In genomic region chr21:46515109-46515508, GRCh38 we compare ENCODE assay signal across 8 cellular contexts. TPM values are rescaled to one million over a fixed set of nuclear protein-coding genes. Genes with fewer than 3 reads are reported as not detected.
A peak's percentile ranks its signal among the peaks of the same experiment; 100 is the strongest.
DNase-seq lines count a peak whose midpoint lies in the region; TF ChIP-seq lines count a peak whose summit lies in the region.

No MANE protein-coding gene starts in this region.

- H3K27me3 ChIP-seq in Karpas-422 (ENCODE audit: low read length) (no peaks in the 10 kb centered on the region), cardiac muscle cell (no peaks in the 10 kb centered on the region), spleen (replicated peaks in 1 of 7) (no peaks in the 10 kb centered on the region)

- no peaks in the 10 kb centered on the region for H3K9me2 ChIP-seq in Karpas-422 (replicated peaks; ENCODE audit: insufficient read depth, low read length)

- H3K4me1 ChIP-seq in Karpas-422 (ENCODE audit: low read length), result peaks cover 20% of the 10 kb centered on the region
- H3K4me1 ChIP-seq in cardiac muscle cell (ENCODE audit: low read depth), result peaks cover 10% of the 10 kb centered on the region
- H3K4me1 ChIP-seq in spleen, result peaks cover 7 to 17% (median 15%) of the 10 kb centered on the region in 6 donors

- DNase-seq in Karpas-422 (peak; percentile 73), cardiac muscle cell (ENCODE audit: low read depth in 1 of 2, low spot score in 1 of 2) (peak; percentile 16 to 63), spleen (no peak), GM13976 (ENCODE audit: low spot score) (no peak)
- no peak for DNase-seq in activated CD4-positive, alpha-beta memory T cell treated with anti-CD3 and anti-CD28 coated beads, Interleukin-2, amount 10 ng/mL, durations not matched to agents 7 days and 5 days
- no peak for DNase-seq in activated CD8-positive, alpha-beta memory T cell treated with anti-CD3 and anti-CD28 coated beads, Interleukin-2, amount 50 U/mL, for 48 hours
- no peak for DNase-seq in activated CD4-positive, alpha-beta T cell treated with anti-CD3 and anti-CD28 coated beads for 1 hour
- no peak for DNase-seq in activated CD4-positive, alpha-beta T cell treated with anti-CD3 and anti-CD28 coated beads for 4 hours

- H3K36me3 ChIP-seq in Karpas-422 (ENCODE audit: insufficient read depth, low read length) (peaks cover 21% of the 10 kb centered on the region), cardiac muscle cell (peaks cover 14% of the 10 kb centered on the region), spleen (peaks cover 0 to 70% (median 39%) of the 10 kb centered on the region in 6 donors)

- H3K4me2 ChIP-seq in Karpas-422 (ENCODE audit: low read depth, low read length, poor library complexity, severe bottlenecking), result peak overlapping the region; percentile 63

- H3K27ac ChIP-seq in Karpas-422 (ENCODE audit: low read length), result peak overlapping the region; percentile 74
- H3K27ac ChIP-seq in cardiac muscle cell, result peak overlapping the region; percentile 38
- H3K27ac ChIP-seq in spleen, result peak overlapping the region in 6 of 8 donors; percentile 7 to 49 (median 36)

- intact Hi-C loops in spleen (cut with DNase I; ENCODE audit: low total_unique reads), result no loop called here

- H2AFZ ChIP-seq in Karpas-422 (ENCODE audit: low read length), result 0 out of 2 replicates have a peak overlapping the region, but pooled peaks have one; percentile 30

- H3K36me3 Mint-ChIP-seq in activated CD4-positive, alpha-beta memory T cell treated with anti-CD3 and anti-CD28 coated beads, Interleukin-2, amount 10 ng/mL, durations not matched to agents 7 days and 5 days (ENCODE audit: low read depth), result peaks cover 67% of the 10 kb centered on the region

- no peak for TF ChIP-seq CTCF in cardiac muscle cell (IDR thresholded peaks at IDR 0.05; ENCODE audit: low read depth, low read length)
- TF ChIP-seq CTCF in spleen (IDR thresholded peaks at IDR 0.05 in 8 of 11, conservative IDR thresholded peaks at IDR 0.05 in 3 of 11), result no peak
- no peak for TF ChIP-seq CTCF in GM13976 (IDR thresholded peaks at IDR 0.05; ENCODE audit: borderline replicate concordance, control extremely low read depth, extremely low read depth, insufficient read depth, missing control alignments)

- H3K27me3 Mint-ChIP-seq in activated CD4-positive, alpha-beta memory T cell treated with anti-CD3 and anti-CD28 coated beads, Interleukin-2, amount 10 ng/mL, durations not matched to agents 7 days and 5 days, result no peaks in the 10 kb centered on the region

- CTCF ChIA-PET in activated CD4-positive, alpha-beta memory T cell treated with anti-CD3 and anti-CD28 coated beads, Interleukin-2, amount 10 ng/mL, durations not matched to agents 7 days and 5 days (lab: Charles Lee), result interaction anchor here (1.0 kb wide), 1 partner anchor 11 kb away, joined by 3 read pairs; no protein-coding TSS in a partner anchor

- H3K27ac Mint-ChIP-seq in activated CD4-positive, alpha-beta memory T cell treated with anti-CD3 and anti-CD28 coated beads, Interleukin-2, amount 10 ng/mL, durations not matched to agents 7 days and 5 days, result peak overlapping the region; percentile 52

- no peaks in the 10 kb centered on the region for H3K9me3 ChIP-seq in Karpas-422 (ENCODE audit: low read length)
- no peaks in the 10 kb centered on the region for H3K9me3 ChIP-seq in cardiac muscle cell (ENCODE audit: low read depth)
- no peaks in the 10 kb centered on the region for H3K9me3 ChIP-seq in spleen

- peak overlapping the region; percentile 6 for H3K9ac ChIP-seq in Karpas-422 (ENCODE audit: low read length)

- H3K4me1 Mint-ChIP-seq in activated CD4-positive, alpha-beta memory T cell treated with anti-CD3 and anti-CD28 coated beads, Interleukin-2, amount 10 ng/mL, durations not matched to agents 7 days and 5 days, result peaks cover 17% of the 10 kb centered on the region

- H3K9me3 Mint-ChIP-seq in activated CD4-positive, alpha-beta memory T cell treated with anti-CD3 and anti-CD28 coated beads, Interleukin-2, amount 10 ng/mL, durations not matched to agents 7 days and 5 days, result no peaks in the 10 kb centered on the region

- H3K4me3 ChIP-seq in Karpas-422 (ENCODE audit: low read length) (peak overlapping the region; percentile 6; the same call in 1 of the 2 replicates), cardiac muscle cell (no peak overlapping the region), spleen (no peak overlapping the region)

- WGBS in spleen, 5 donors, result 16 to 30% (median 24%) methylated on average over 2 of the region's 2 CpGs

- H3K4me3 Mint-ChIP-seq in activated CD4-positive, alpha-beta memory T cell treated with anti-CD3 and anti-CD28 coated beads, Interleukin-2, amount 10 ng/mL, durations not matched to agents 7 days and 5 days, result no peak overlapping the region

- TF ChIP-seq POLR2A in spleen (IDR thresholded peaks at IDR 0.05), result no peak

- POLR2A ChIA-PET in activated CD4-positive, alpha-beta memory T cell treated with anti-CD3 and anti-CD28 coated beads, Interleukin-2, amount 10 ng/mL, durations not matched to agents 7 days and 5 days (lab: Charles Lee), result interaction anchor here (1.2 to 1.4 kb wide), 2 partner anchors 14 to 57 kb away, joined by 3 to 4 read pairs; no protein-coding TSS in a partner anchor

- H3K79me2 ChIP-seq in Karpas-422 (ENCODE audit: low read length), result peaks cover 39% of the 10 kb centered on the region

- H4K20me1 ChIP-seq in Karpas-422 (ENCODE audit: insufficient read depth, low read depth, low read length), result no peaks in the 10 kb centered on the region

- in situ Hi-C loops in GM13976 (cut with MboI; ENCODE audit: low sequenced_read_pairs, unreplicated experiment), result no loop called here

RNA-seq across cellular contexts. Expression of gene DIP2A, which starts 56.4 kb away (rescaled TPM):
- total RNA-seq in Karpas-422 (2014; rRNA removed; shearing (Covaris generic); ENCODE audit: low replicate concordance), result 29.4 and 32.4 TPM in 2 replicates
- total RNA-seq in activated CD4-positive, alpha-beta memory T cell treated with anti-CD3 and anti-CD28 coated beads, Interleukin-2, amount 10 ng/mL, durations not matched to agents 7 days and 5 days, result 10 to 100 TPM; 52.9 to 53.2 TPM
- total RNA-seq in cardiac muscle cell (18.5 and 42.2 TPM in 2 replicates), spleen (10 to 100 TPM; 50.1 to 96.7 (median 68.6) TPM)
- polyA plus RNA-seq in cardiac muscle cell (21.7 and 31.8 TPM in 2 replicates), spleen (10 to 100 TPM; 14.7 to 22.2 (median 22.1) TPM)

Comparison
In these comparisons a context has a peak if more than half of its experiments do, and no peak if none do; other contexts are left out.
1. DNase-seq: peak in Karpas-422 (single experiment) and cardiac muscle cell (2 of 2); none in activated CD4-positive, alpha-beta memory T cell treated with anti-CD3 and anti-CD28 coated beads, Interleukin-2, amount 10 ng/mL, durations not matched to agents 7 days and 5 days (single experiment), spleen (single experiment), activated CD8-positive, alpha-beta memory T cell treated with anti-CD3 and anti-CD28 coated beads, Interleukin-2, amount 50 U/mL, for 48 hours (single experiment), GM13976 (single experiment), activated CD4-positive, alpha-beta T cell treated with anti-CD3 and anti-CD28 coated beads for 1 hour (single experiment) and activated CD4-positive, alpha-beta T cell treated with anti-CD3 and anti-CD28 coated beads for 4 hours (0 of 2).
2. Peak in every context shown above with its lines, with median percentiles within 50 percentile points of each other: H3K27ac ChIP-seq.